1 cellular context compared by ENCODE assay signal in the genomic region with DNA sequence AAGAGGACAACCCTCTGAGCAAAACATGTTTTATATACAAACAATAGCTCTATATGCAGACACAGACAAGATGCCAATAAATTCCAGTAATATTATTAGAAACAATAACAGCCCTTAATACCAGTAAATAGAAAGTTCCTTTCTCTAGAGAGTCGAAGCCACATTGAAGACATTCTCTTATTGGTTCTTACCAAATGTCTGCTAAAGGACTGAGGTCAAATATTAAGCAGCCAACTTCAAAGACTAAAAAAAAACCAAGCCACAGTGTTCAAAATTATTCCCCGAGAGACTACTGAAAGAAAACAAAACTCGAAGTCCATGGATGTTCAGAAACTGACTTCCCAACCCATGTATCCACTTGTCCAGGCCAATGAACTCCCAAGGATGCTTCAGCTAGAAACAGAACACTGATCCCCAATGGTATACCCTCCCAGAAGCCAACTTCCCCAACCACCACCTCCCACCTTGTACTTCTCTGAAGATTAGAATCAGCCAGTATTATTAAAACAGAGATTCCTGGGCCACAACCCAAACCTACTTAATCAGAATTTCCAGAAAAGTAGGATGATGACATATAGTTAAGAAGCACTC.
TF ChIP-seq lines count a peak whose summit lies in the region.

No MANE protein-coding gene starts in this region.

TF ChIP-seq in SK-N-SH, 30 proteins besides CTCF, POLR2A, EP300 and RAD21 (continued from another document):
- TF ChIP-seq, protein P1, sequence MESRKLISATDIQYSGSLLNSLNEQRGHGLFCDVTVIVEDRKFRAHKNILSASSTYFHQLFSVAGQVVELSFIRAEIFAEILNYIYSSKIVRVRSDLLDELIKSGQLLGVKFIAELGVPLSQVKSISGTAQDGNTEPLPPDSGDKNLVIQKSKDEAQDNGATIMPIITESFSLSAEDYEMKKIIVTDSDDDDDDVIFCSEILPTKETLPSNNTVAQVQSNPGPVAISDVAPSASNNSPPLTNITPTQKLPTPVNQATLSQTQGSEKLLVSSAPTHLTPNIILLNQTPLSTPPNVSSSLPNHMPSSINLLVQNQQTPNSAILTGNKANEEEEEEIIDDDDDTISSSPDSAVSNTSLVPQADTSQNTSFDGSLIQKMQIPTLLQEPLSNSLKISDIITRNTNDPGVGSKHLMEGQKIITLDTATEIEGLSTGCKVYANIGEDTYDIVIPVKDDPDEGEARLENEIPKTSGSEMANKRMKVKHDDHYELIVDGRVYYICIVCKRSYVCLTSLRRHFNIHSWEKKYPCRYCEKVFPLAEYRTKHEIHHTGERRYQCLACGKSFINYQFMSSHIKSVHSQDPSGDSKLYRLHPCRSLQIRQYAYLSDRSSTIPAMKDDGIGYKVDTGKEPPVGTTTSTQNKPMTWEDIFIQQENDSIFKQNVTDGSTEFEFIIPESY (IDR thresholded peaks at IDR 0.05; ENCODE audit: borderline replicate concordance, low read depth): no peak
- no peak for TF ChIP-seq RCOR1 (IDR thresholded peaks at IDR 0.05; ENCODE audit: low read length)
- no peak for TF ChIP-seq FOXJ3 (CRISPR knock-in tag; IDR thresholded peaks at IDR 0.05)
- TF ChIP-seq NFIC (IDR thresholded peaks at IDR 0.05; ENCODE audit: borderline replicate concordance): no peak
- no peak for TF ChIP-seq NRF1 (IDR thresholded peaks at IDR 0.05; ENCODE audit: low read depth, low read length)
- TF ChIP-seq, protein P2, sequence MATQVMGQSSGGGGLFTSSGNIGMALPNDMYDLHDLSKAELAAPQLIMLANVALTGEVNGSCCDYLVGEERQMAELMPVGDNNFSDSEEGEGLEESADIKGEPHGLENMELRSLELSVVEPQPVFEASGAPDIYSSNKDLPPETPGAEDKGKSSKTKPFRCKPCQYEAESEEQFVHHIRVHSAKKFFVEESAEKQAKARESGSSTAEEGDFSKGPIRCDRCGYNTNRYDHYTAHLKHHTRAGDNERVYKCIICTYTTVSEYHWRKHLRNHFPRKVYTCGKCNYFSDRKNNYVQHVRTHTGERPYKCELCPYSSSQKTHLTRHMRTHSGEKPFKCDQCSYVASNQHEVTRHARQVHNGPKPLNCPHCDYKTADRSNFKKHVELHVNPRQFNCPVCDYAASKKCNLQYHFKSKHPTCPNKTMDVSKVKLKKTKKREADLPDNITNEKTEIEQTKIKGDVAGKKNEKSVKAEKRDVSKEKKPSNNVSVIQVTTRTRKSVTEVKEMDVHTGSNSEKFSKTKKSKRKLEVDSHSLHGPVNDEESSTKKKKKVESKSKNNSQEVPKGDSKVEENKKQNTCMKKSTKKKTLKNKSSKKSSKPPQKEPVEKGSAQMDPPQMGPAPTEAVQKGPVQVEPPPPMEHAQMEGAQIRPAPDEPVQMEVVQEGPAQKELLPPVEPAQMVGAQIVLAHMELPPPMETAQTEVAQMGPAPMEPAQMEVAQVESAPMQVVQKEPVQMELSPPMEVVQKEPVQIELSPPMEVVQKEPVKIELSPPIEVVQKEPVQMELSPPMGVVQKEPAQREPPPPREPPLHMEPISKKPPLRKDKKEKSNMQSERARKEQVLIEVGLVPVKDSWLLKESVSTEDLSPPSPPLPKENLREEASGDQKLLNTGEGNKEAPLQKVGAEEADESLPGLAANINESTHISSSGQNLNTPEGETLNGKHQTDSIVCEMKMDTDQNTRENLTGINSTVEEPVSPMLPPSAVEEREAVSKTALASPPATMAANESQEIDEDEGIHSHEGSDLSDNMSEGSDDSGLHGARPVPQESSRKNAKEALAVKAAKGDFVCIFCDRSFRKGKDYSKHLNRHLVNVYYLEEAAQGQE (IDR thresholded peaks at IDR 0.05; ENCODE audit: low read depth, low read length): no peak
- no peak for TF ChIP-seq MEF2A (IDR thresholded peaks at IDR 0.05; ENCODE audit: borderline replicate concordance, low read depth)
